Comparison of ENCODE assay signal across 10 cellular contexts in genomic region chr4:181711387-181711786, GRCh38.
"Had no signal": no experiment of that assay in that cellular context is flagged by ENCODE, and none has a peak within 500 bp of the region (broad histone marks: within the 10 kb centered on the region; RNA-seq: fewer than 3 reads in every experiment).

No MANE protein-coding gene starts in this region.

- H3K36me3 ChIP-seq: HAP-1 had no signal

- FAIRE-seq: HTR-8/SVneo had no signal

- H3K9ac ChIP-seq: GM23248 had no signal

- H2AFZ ChIP-seq: GM23248 had no signal

- DNase-seq: GM23248, GOT3, H7, HFFc6, Kasumi-1, KG1 had no signal

- H3K9me3 Mint-ChIP-seq: HFFc6 had no signal

- H3K27ac ChIP-seq: GM23248, HL-60 had no signal

- H3K4me1 ChIP-seq: HAP-1 had no signal

- ATAC-seq: HCT116 had no signal

- H3K4me3 Mint-ChIP-seq: HFFc6 had no signal

- H3K4me3 ChIP-seq: GM23248, HAP-1 had no signal

- H3K27ac Mint-ChIP-seq: HFFc6 had no signal

- H3K9me3 ChIP-seq: HAP-1 had no signal
